Comparison of ENCODE assay signal across 3 cellular contexts in genomic region chr3:56411147-56411546, GRCh38.
"Had no signal": no experiment of that assay in that cellular context is flagged by ENCODE, and none has a peak within 500 bp of the region (broad histone marks: within the 10 kb centered on the region; RNA-seq: fewer than 3 reads in every experiment).

No MANE protein-coding gene starts in this region.

- DNase-seq: IMR-90, KBM-7, KG1 had no signal
